Comparison of ENCODE assay signal across 25 cellular contexts in the genomic region with DNA sequence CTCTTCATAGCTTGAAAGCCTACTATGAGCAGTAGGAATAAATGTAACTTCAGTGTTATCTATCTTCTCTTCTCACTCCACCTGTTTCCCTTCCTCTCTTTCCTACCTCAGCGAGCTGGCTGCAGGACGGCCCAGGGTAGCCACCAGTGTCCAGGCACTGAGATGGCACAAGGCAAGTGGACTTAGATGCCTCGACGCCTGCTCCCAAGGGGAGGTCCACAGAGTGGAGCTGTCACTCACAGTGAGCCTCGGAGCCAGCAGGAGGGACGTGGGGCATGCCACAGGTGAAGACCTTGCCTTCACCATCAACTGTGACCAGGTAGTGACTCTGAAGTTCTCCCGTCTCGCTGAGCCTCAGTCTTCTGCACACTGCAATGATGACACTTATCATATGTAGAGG.
"Had no signal": no experiment of that assay in that cellular context is flagged by ENCODE, and none has a peak within 500 bp of the region (broad histone marks: within the 10 kb centered on the region; RNA-seq: fewer than 3 reads in every experiment).

No MANE protein-coding gene starts in this region.

- ATAC-seq: left cardiac atrium; left lung; lower lobe of right lung; naive thymus-derived CD8-positive, alpha-beta T cell; right cardiac atrium; sciatic nerve; stimulated activated effector memory CD8-positive, alpha-beta T cell treated with anti-CD3 and anti-CD28 coated beads, Interleukin-12 subunit alpha, Interleukin-12 subunit beta, amount 100 ng/mL, for 72 hours had no signal

- DNase-seq: hippocampal formation; kidney glomerular epithelial cell; left cardiac atrium; lower lobe of right lung; mammary epithelial cell; mesenchymal stem cell; naive thymus-derived CD8-positive, alpha-beta T cell; occipital lobe; ovary; retina; right cardiac atrium; stimulated activated CD4-positive, alpha-beta T cell treated with anti-CD3 and anti-CD28 coated beads, Interleukin-12 subunit alpha, Interleukin-12 subunit beta, amount 100 ng/mL, for 4 hours; stimulated activated CD4-positive, alpha-beta T cell treated with anti-CD3 and anti-CD28 coated beads, Interleukin-15, amount 100 ng/mL, for 24 hours; stimulated activated CD4-positive, alpha-beta T cell treated with anti-CD3 and anti-CD28 coated beads, Interleukin-2, amount 100 ng/mL, for 24 hours; stimulated activated CD4-positive, alpha-beta T cell treated with anti-CD3 and anti-CD28 coated beads, Interleukin-4, amount 100 ng/mL, for 24 hours; stimulated activated naive CD4-positive, alpha-beta T cell; substantia nigra had no signal

- H3K36me3 ChIP-seq: left lung, lower lobe of right lung, neutrophil, ovary, prostate gland, tibial nerve, vagina had no signal

- H3K27ac ChIP-seq: left lung, lower lobe of right lung, neutrophil, ovary, prostate gland, skin epidermis, tibial nerve, vagina had no signal

- H3K4me1 ChIP-seq: left lung, lower lobe of right lung, prostate gland, tibial nerve, vagina had no signal

- H3K4me3 ChIP-seq: left lung, lower lobe of right lung, ovary, prostate gland, skin epidermis, tibial nerve, vagina had no signal

- H3K27me3 ChIP-seq: ovary, vagina had no signal

- H3K9me3 ChIP-seq: left lung, lower lobe of right lung, neutrophil, ovary, prostate gland, vagina had no signal
